Comparison of ENCODE assay signal across 1 cellular context in the genomic region with DNA sequence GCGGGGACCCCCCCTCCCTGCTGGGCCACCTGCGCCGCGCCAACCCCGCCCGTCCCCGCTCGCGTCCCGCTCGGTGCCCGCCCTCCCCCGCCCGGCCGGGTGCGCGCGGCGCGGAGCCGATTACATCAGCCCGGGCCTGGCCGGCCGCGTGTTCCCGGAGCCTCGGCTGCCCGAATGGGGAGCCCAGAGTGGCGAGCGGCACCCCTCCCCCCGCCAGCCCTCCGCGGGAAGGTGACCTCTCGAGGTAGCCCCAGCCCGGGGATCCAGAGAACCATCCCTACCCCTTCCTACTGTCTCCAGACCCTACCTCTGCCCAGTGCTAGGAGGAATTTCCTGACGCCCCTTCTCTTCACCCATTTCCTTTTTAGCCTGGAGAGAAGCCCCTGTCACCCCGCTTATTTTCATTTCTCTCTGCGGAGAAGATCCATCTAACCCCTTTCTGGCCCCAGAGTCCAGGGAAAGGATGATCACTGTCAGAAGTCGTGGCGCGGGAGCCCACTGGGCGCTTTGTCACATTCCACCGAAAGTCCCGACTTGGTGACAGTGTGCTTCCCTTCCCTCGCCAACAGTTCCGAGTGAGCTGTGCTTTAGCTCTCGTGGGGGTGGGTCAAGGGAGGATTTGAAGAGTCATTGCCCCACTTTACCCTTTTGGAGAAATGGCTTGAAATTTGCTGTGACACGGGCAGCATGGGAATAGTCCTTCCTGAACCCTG.
TF ChIP-seq lines count a peak whose summit lies in the region.

No MANE protein-coding gene starts in this region.

TF ChIP-seq in K562, 482 proteins besides CTCF, POLR2A, EP300 and RAD21 (continued from another document and continues in another):
- TF ChIP-seq SOX6 (IDR thresholded peaks at IDR 0.05) = 0 out of 2 replicates have a peak, but pooled peaks have one; percentile 17
- peak; percentile 70; the same call in 1 of the 2 replicates for TF ChIP-seq CBX1 (IDR thresholded peaks at IDR 0.05; ENCODE audit: low read depth)
- TF ChIP-seq, protein P1, sequence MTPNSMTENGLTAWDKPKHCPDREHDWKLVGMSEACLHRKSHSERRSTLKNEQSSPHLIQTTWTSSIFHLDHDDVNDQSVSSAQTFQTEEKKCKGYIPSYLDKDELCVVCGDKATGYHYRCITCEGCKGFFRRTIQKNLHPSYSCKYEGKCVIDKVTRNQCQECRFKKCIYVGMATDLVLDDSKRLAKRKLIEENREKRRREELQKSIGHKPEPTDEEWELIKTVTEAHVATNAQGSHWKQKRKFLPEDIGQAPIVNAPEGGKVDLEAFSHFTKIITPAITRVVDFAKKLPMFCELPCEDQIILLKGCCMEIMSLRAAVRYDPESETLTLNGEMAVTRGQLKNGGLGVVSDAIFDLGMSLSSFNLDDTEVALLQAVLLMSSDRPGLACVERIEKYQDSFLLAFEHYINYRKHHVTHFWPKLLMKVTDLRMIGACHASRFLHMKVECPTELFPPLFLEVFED (CRISPR knock-in tag; conservative IDR thresholded peaks at IDR 0.05) = peak; percentile 50; the same call in 1 of the 2 replicates
- peak; percentile 98 for TF ChIP-seq EP400 (IDR thresholded peaks at IDR 0.05)
- no peak for TF ChIP-seq XRCC3 (IDR thresholded peaks at IDR 0.05)
- no peak for TF ChIP-seq SNRNP70 (optimal IDR thresholded peaks at IDR 0.05; ENCODE audit: low read depth, low read length)
- TF ChIP-seq, protein P2, sequence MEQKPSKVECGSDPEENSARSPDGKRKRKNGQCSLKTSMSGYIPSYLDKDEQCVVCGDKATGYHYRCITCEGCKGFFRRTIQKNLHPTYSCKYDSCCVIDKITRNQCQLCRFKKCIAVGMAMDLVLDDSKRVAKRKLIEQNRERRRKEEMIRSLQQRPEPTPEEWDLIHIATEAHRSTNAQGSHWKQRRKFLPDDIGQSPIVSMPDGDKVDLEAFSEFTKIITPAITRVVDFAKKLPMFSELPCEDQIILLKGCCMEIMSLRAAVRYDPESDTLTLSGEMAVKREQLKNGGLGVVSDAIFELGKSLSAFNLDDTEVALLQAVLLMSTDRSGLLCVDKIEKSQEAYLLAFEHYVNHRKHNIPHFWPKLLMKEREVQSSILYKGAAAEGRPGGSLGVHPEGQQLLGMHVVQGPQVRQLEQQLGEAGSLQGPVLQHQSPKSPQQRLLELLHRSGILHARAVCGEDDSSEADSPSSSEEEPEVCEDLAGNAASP (IDR thresholded peaks at IDR 0.05) = no peak
- TF ChIP-seq NFE2 (IDR thresholded peaks at IDR 0.05; ENCODE audit: low read depth) = 0 out of 2 replicates have a peak, but pooled peaks have one; percentile 9
- TF ChIP-seq CHD1 (IDR thresholded peaks at IDR 0.05; ENCODE audit: low read length) = no peak
- no peak for TF ChIP-seq ZNF431 (CRISPR knock-in tag; IDR thresholded peaks at IDR 0.05)
- TF ChIP-seq ZNF764 (CRISPR knock-in tag; IDR thresholded peaks at IDR 0.05; ENCODE audit: low read depth) = no peak
- no peak for TF ChIP-seq POLR3A (IDR thresholded peaks at IDR 0.05; ENCODE audit: borderline replicate concordance, extremely low read depth, insufficient read depth, insufficient read length)
- no peak for TF ChIP-seq SAP30 (IDR thresholded peaks at IDR 0.05; ENCODE audit: borderline replicate concordance, insufficient read depth, low read depth, low read length, poor library complexity, severe bottlenecking)
- no peak for TF ChIP-seq SIN3B (IDR thresholded peaks at IDR 0.05; ENCODE audit: low read depth)
- TF ChIP-seq ZNF444 (CRISPR knock-in tag; IDR thresholded peaks at IDR 0.05) = no peak
- TF ChIP-seq, protein P3, sequence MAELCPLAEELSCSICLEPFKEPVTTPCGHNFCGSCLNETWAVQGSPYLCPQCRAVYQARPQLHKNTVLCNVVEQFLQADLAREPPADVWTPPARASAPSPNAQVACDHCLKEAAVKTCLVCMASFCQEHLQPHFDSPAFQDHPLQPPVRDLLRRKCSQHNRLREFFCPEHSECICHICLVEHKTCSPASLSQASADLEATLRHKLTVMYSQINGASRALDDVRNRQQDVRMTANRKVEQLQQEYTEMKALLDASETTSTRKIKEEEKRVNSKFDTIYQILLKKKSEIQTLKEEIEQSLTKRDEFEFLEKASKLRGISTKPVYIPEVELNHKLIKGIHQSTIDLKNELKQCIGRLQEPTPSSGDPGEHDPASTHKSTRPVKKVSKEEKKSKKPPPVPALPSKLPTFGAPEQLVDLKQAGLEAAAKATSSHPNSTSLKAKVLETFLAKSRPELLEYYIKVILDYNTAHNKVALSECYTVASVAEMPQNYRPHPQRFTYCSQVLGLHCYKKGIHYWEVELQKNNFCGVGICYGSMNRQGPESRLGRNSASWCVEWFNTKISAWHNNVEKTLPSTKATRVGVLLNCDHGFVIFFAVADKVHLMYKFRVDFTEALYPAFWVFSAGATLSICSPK (IDR thresholded peaks at IDR 0.05; ENCODE audit: borderline replicate concordance) = peak; percentile 90
- TF ChIP-seq ZNF589 (CRISPR knock-in tag; IDR thresholded peaks at IDR 0.05; ENCODE audit: low read depth) = no peak
- no peak for TF ChIP-seq ZNF140 (CRISPR knock-in tag; IDR thresholded peaks at IDR 0.05)
- no peak for TF ChIP-seq ZFP36 (IDR thresholded peaks at IDR 0.05; ENCODE audit: low read depth, low read length, partially characterized antibody)
- TF ChIP-seq, protein P4, sequence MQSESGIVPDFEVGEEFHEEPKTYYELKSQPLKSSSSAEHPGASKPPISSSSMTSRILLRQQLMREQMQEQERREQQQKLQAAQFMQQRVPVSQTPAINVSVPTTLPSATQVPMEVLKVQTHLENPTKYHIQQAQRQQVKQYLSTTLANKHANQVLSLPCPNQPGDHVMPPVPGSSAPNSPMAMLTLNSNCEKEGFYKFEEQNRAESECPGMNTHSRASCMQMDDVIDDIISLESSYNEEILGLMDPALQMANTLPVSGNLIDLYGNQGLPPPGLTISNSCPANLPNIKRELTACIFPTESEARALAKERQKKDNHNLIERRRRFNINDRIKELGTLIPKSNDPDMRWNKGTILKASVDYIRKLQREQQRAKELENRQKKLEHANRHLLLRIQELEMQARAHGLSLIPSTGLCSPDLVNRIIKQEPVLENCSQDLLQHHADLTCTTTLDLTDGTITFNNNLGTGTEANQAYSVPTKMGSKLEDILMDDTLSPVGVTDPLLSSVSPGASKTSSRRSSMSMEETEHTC (IDR thresholded peaks at IDR 0.05) = no peak
- TF ChIP-seq CREM (IDR thresholded peaks at IDR 0.05; ENCODE audit: low read depth) = peak; percentile 71
- TF ChIP-seq CBFA2T2 (conservative IDR thresholded peaks at IDR 0.05) = no peak
- TF ChIP-seq, protein P5, sequence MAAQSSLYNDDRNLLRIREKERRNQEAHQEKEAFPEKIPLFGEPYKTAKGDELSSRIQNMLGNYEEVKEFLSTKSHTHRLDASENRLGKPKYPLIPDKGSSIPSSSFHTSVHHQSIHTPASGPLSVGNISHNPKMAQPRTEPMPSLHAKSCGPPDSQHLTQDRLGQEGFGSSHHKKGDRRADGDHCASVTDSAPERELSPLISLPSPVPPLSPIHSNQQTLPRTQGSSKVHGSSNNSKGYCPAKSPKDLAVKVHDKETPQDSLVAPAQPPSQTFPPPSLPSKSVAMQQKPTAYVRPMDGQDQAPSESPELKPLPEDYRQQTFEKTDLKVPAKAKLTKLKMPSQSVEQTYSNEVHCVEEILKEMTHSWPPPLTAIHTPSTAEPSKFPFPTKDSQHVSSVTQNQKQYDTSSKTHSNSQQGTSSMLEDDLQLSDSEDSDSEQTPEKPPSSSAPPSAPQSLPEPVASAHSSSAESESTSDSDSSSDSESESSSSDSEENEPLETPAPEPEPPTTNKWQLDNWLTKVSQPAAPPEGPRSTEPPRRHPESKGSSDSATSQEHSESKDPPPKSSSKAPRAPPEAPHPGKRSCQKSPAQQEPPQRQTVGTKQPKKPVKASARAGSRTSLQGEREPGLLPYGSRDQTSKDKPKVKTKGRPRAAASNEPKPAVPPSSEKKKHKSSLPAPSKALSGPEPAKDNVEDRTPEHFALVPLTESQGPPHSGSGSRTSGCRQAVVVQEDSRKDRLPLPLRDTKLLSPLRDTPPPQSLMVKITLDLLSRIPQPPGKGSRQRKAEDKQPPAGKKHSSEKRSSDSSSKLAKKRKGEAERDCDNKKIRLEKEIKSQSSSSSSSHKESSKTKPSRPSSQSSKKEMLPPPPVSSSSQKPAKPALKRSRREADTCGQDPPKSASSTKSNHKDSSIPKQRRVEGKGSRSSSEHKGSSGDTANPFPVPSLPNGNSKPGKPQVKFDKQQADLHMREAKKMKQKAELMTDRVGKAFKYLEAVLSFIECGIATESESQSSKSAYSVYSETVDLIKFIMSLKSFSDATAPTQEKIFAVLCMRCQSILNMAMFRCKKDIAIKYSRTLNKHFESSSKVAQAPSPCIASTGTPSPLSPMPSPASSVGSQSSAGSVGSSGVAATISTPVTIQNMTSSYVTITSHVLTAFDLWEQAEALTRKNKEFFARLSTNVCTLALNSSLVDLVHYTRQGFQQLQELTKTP (IDR thresholded peaks at IDR 0.05; ENCODE audit: low read depth in 1 of 2, partially characterized antibody in 2 of 2) = peak in 1 of 2 experiments; percentile 34
- 0 out of 2 replicates have a peak, but pooled peaks have one; percentile 21 for TF ChIP-seq E2F3 (CRISPR knock-in tag; IDR thresholded peaks at IDR 0.05)
- no peak for TF ChIP-seq SMARCB1 (IDR thresholded peaks at IDR 0.05; ENCODE audit: insufficient read length, low read depth)
- TF ChIP-seq, protein P6, sequence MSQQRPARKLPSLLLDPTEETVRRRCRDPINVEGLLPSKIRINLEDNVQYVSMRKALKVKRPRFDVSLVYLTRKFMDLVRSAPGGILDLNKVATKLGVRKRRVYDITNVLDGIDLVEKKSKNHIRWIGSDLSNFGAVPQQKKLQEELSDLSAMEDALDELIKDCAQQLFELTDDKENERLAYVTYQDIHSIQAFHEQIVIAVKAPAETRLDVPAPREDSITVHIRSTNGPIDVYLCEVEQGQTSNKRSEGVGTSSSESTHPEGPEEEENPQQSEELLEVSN (IDR thresholded peaks at IDR 0.05; ENCODE audit: borderline replicate concordance in 1 of 2, extremely low read depth in 1 of 2, insufficient read depth in 1 of 2, insufficient read length in 1 of 2, low read depth in 1 of 2, low read length in 1 of 2, poor library complexity in 1 of 2, severe bottlenecking in 1 of 2) = peak; percentile 84 to 98
- TF ChIP-seq, protein P7, sequence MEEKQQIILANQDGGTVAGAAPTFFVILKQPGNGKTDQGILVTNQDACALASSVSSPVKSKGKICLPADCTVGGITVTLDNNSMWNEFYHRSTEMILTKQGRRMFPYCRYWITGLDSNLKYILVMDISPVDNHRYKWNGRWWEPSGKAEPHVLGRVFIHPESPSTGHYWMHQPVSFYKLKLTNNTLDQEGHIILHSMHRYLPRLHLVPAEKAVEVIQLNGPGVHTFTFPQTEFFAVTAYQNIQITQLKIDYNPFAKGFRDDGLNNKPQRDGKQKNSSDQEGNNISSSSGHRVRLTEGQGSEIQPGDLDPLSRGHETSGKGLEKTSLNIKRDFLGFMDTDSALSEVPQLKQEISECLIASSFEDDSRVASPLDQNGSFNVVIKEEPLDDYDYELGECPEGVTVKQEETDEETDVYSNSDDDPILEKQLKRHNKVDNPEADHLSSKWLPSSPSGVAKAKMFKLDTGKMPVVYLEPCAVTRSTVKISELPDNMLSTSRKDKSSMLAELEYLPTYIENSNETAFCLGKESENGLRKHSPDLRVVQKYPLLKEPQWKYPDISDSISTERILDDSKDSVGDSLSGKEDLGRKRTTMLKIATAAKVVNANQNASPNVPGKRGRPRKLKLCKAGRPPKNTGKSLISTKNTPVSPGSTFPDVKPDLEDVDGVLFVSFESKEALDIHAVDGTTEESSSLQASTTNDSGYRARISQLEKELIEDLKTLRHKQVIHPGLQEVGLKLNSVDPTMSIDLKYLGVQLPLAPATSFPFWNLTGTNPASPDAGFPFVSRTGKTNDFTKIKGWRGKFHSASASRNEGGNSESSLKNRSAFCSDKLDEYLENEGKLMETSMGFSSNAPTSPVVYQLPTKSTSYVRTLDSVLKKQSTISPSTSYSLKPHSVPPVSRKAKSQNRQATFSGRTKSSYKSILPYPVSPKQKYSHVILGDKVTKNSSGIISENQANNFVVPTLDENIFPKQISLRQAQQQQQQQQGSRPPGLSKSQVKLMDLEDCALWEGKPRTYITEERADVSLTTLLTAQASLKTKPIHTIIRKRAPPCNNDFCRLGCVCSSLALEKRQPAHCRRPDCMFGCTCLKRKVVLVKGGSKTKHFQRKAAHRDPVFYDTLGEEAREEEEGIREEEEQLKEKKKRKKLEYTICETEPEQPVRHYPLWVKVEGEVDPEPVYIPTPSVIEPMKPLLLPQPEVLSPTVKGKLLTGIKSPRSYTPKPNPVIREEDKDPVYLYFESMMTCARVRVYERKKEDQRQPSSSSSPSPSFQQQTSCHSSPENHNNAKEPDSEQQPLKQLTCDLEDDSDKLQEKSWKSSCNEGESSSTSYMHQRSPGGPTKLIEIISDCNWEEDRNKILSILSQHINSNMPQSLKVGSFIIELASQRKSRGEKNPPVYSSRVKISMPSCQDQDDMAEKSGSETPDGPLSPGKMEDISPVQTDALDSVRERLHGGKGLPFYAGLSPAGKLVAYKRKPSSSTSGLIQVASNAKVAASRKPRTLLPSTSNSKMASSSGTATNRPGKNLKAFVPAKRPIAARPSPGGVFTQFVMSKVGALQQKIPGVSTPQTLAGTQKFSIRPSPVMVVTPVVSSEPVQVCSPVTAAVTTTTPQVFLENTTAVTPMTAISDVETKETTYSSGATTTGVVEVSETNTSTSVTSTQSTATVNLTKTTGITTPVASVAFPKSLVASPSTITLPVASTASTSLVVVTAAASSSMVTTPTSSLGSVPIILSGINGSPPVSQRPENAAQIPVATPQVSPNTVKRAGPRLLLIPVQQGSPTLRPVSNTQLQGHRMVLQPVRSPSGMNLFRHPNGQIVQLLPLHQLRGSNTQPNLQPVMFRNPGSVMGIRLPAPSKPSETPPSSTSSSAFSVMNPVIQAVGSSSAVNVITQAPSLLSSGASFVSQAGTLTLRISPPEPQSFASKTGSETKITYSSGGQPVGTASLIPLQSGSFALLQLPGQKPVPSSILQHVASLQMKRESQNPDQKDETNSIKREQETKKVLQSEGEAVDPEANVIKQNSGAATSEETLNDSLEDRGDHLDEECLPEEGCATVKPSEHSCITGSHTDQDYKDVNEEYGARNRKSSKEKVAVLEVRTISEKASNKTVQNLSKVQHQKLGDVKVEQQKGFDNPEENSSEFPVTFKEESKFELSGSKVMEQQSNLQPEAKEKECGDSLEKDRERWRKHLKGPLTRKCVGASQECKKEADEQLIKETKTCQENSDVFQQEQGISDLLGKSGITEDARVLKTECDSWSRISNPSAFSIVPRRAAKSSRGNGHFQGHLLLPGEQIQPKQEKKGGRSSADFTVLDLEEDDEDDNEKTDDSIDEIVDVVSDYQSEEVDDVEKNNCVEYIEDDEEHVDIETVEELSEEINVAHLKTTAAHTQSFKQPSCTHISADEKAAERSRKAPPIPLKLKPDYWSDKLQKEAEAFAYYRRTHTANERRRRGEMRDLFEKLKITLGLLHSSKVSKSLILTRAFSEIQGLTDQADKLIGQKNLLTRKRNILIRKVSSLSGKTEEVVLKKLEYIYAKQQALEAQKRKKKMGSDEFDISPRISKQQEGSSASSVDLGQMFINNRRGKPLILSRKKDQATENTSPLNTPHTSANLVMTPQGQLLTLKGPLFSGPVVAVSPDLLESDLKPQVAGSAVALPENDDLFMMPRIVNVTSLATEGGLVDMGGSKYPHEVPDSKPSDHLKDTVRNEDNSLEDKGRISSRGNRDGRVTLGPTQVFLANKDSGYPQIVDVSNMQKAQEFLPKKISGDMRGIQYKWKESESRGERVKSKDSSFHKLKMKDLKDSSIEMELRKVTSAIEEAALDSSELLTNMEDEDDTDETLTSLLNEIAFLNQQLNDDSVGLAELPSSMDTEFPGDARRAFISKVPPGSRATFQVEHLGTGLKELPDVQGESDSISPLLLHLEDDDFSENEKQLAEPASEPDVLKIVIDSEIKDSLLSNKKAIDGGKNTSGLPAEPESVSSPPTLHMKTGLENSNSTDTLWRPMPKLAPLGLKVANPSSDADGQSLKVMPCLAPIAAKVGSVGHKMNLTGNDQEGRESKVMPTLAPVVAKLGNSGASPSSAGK (IDR thresholded peaks at IDR 0.05) = peak; percentile 79
- TF ChIP-seq ZNF3 (CRISPR knock-in tag; IDR thresholded peaks at IDR 0.05) = no peak
